In the genomic region with DNA sequence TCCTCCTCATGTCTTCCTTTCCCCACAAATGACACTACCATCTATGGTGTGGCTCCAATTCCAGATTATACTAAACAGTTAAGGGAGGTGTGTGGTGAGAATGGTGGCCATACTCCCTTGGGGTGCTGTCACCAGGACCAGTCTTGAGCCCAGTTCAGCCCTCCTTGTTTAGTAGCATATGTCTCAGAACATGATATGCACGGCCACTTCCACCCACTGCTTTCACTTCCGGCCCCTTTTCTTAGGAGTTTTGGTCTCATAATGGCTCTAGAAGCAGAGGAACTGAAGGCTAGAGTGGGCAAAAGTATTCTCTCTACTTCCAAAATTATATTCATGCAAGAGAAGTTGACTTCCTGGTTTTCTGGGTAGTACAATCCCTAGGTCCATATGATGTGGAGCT, we compare ENCODE assay signal across 26 cellular contexts. TPM values are rescaled to one million over a fixed set of nuclear protein-coding genes. Genes with fewer than 3 reads are reported as not detected.
DNase-seq lines count a peak whose midpoint lies in the region; ATAC-seq lines count a peak whose summit lies in the region.
"Had no signal": no experiment of that assay in that cellular context is flagged by ENCODE, and none has a peak within 500 bp of the region (broad histone marks: within the 10 kb centered on the region; RNA-seq: fewer than 3 reads in every experiment).

No MANE protein-coding gene starts in this region.

- DNase-seq in activated T-cell treated with anti-CD3 and anti-CD28 coated beads, Interleukin-2, amount 50 U/mL, for 72 hours: no peak
- DNase-seq in DMS153 (lab: John Stamatoyannopoulos, UW) (no peak), amygdala (lab: John Stamatoyannopoulos, UW) (no peak), GM03348 (ENCODE audit: low spot score) (no peak)
- DNase-seq: ACHN; activated CD4-positive, alpha-beta T cell treated with anti-CD3 and anti-CD28 coated beads for 48 hours; activated naive CD4-positive, alpha-beta T cell treated with anti-CD3 and anti-CD28 coated beads for 36 hours; amniotic stem cell; colonic mucosa; DMS53; effector memory CD4-positive, alpha-beta T cell; erythroblast; foreskin keratinocyte; heart right ventricle; IMR-90; NCI-H1092 treated with DMSO at 0.1 percent for 48 hours; NCI-H2081; NCI-H774; stimulated activated naive CD8-positive, alpha-beta T cell treated with anti-CD3 and anti-CD28 coated beads, Interleukin-15, amount 100 ng/mL, for 72 hours; T-helper 2 cell; thyroid gland had no signal

- H3K4me3 Mint-ChIP-seq in activated T-cell treated with anti-CD3 and anti-CD28 coated beads, Interleukin-2, amount 50 U/mL, for 72 hours: no peak overlapping the region
- H3K4me3 Mint-ChIP-seq: activated naive CD4-positive, alpha-beta T cell treated with anti-CD3 and anti-CD28 coated beads for 36 hours; stimulated activated naive CD8-positive, alpha-beta T cell treated with anti-CD3 and anti-CD28 coated beads, Interleukin-15, amount 100 ng/mL, for 72 hours had no signal

- no peaks in the 10 kb centered on the region for H3K9me3 Mint-ChIP-seq in activated T-cell treated with anti-CD3 and anti-CD28 coated beads, Interleukin-2, amount 50 U/mL, for 72 hours
- H3K9me3 Mint-ChIP-seq: activated naive CD4-positive, alpha-beta T cell treated with anti-CD3 and anti-CD28 coated beads for 36 hours; stimulated activated naive CD8-positive, alpha-beta T cell treated with anti-CD3 and anti-CD28 coated beads, Interleukin-15, amount 100 ng/mL, for 72 hours had no signal

- peaks cover 48% of the 10 kb centered on the region for H3K27me3 Mint-ChIP-seq in activated T-cell treated with anti-CD3 and anti-CD28 coated beads, Interleukin-2, amount 50 U/mL, for 72 hours (ENCODE audit: low read depth)

- peaks cover 5% of the 10 kb centered on the region for H3K4me1 Mint-ChIP-seq in activated T-cell treated with anti-CD3 and anti-CD28 coated beads, Interleukin-2, amount 50 U/mL, for 72 hours (ENCODE audit: low read depth)
- H3K4me1 Mint-ChIP-seq: stimulated activated naive CD8-positive, alpha-beta T cell treated with anti-CD3 and anti-CD28 coated beads, Interleukin-15, amount 100 ng/mL, for 72 hours had no signal

- H3K36me3 Mint-ChIP-seq in activated T-cell treated with anti-CD3 and anti-CD28 coated beads, Interleukin-2, amount 50 U/mL, for 72 hours (ENCODE audit: insufficient read depth in 2 of 2): no peaks in the 10 kb centered on the region

- H3K27ac Mint-ChIP-seq in activated T-cell treated with anti-CD3 and anti-CD28 coated beads, Interleukin-2, amount 50 U/mL, for 72 hours: no peak overlapping the region
- H3K27ac Mint-ChIP-seq: activated naive CD4-positive, alpha-beta T cell treated with anti-CD3 and anti-CD28 coated beads for 36 hours; stimulated activated naive CD8-positive, alpha-beta T cell treated with anti-CD3 and anti-CD28 coated beads, Interleukin-15, amount 100 ng/mL, for 72 hours had no signal

- peak; percentile 65 for ATAC-seq in GM18868 (IDR thresholded peaks at IDR 0.05; ENCODE audit: unreplicated experiment)
- ATAC-seq in GM21526 (IDR thresholded peaks at IDR 0.05; ENCODE audit: low FRiP score, unreplicated experiment): peak; percentile 60
- ATAC-seq in HG02884 (IDR thresholded peaks at IDR 0.05; ENCODE audit: unreplicated experiment): peak; percentile 86
- ATAC-seq in HG03521 (IDR thresholded peaks at IDR 0.05; ENCODE audit: unreplicated experiment): peak; percentile 62
- ATAC-seq in activated T-cell treated with anti-CD3 and anti-CD28 coated beads, Interleukin-2, amount 50 U/mL, for 72 hours (replicated peaks in 1 of 2): no peak
- ATAC-seq: foreskin keratinocyte; heart right ventricle; stimulated activated naive CD8-positive, alpha-beta T cell treated with anti-CD3 and anti-CD28 coated beads, Interleukin-15, amount 100 ng/mL, for 72 hours had no signal

RNA-seq across cellular contexts. Expression of a gene that starts 45.3 kb away (rescaled TPM):
- under 1 TPM in 1 of 2 donors, not detected in 1; 0.02 TPM for total RNA-seq in activated T-cell treated with anti-CD3 and anti-CD28 coated beads, Interleukin-2, amount 50 U/mL, for 72 hours
- total RNA-seq: activated naive CD4-positive, alpha-beta T cell treated with anti-CD3 and anti-CD28 coated beads for 36 hours; foreskin keratinocyte; IMR-90; OCI-LY7 had no signal

Comparison
In these comparisons a context has a peak if more than half of its experiments do, and no peak if none do; other contexts are left out.
1. ATAC-seq: peak in GM18868 (single experiment), GM21526 (single experiment), HG02884 (single experiment) and HG03521 (single experiment); none in activated T-cell treated with anti-CD3 and anti-CD28 coated beads, Interleukin-2, amount 50 U/mL, for 72 hours (0 of 2).